17 cellular contexts compared by ENCODE assay signal in genomic region chr13:44806841-44807240, GRCh38.
"Had no signal": no experiment of that assay in that cellular context is flagged by ENCODE, and none has a peak within 500 bp of the region (broad histone marks: within the 10 kb centered on the region; RNA-seq: fewer than 3 reads in every experiment).

No MANE protein-coding gene starts in this region.

- DNase-seq: activated CD4-positive, alpha-beta T cell treated with anti-CD3 and anti-CD28 coated beads, Interleukin-2, amount 10 ng/mL, durations not matched to agents 7 days and 5 days; activated CD4-positive, CD25-positive, alpha-beta regulatory T cell; activated CD8-positive, alpha-beta memory T cell treated with anti-CD3 and anti-CD28 coated beads for 24 hours; activated naive CD4-positive, alpha-beta T cell treated with anti-CD3 and anti-CD28 coated beads, Interleukin-2, amount 50 U/mL, for 16 hours; activated T-cell treated with anti-CD3 and anti-CD28 coated beads for 4 hours; colonic mucosa; effector CD4-positive, alpha-beta T cell; foreskin melanocyte; kidney glomerular epithelial cell; lower lobe of right lung; naive B cell; stimulated activated CD4-positive, alpha-beta T cell treated with anti-CD3 and anti-CD28 coated beads, Interleukin-4, amount 100 ng/mL, for 24 hours; stimulated activated naive CD8-positive, alpha-beta T cell treated with anti-CD3 and anti-CD28 coated beads, Interleukin-15, amount 100 ng/mL, for 72 hours; thyroid gland; uterus had no signal

- H3K27ac Mint-ChIP-seq: activated CD4-positive, alpha-beta T cell treated with anti-CD3 and anti-CD28 coated beads, Interleukin-2, amount 10 ng/mL, durations not matched to agents 7 days and 5 days; activated T-helper 17 cell treated with anti-CD3 and anti-CD28 coated beads, Interleukin-2, amount 50 U/mL, for 72 hours; naive B cell had no signal

- ATAC-seq: activated T-helper 17 cell treated with anti-CD3 and anti-CD28 coated beads, Interleukin-2, amount 50 U/mL, for 72 hours; lower lobe of right lung; stimulated activated naive CD8-positive, alpha-beta T cell treated with anti-CD3 and anti-CD28 coated beads, Interleukin-15, amount 100 ng/mL, for 72 hours had no signal

- H3K27ac ChIP-seq: adrenal gland, colonic mucosa, lower lobe of right lung, thyroid gland, uterus had no signal

- H3K36me3 Mint-ChIP-seq: naive B cell had no signal

- H3K9me3 ChIP-seq: adrenal gland, colonic mucosa, lower lobe of right lung, thyroid gland, uterus had no signal

- H3K4me3 Mint-ChIP-seq: activated CD4-positive, alpha-beta T cell treated with anti-CD3 and anti-CD28 coated beads, Interleukin-2, amount 10 ng/mL, durations not matched to agents 7 days and 5 days; activated T-helper 17 cell treated with anti-CD3 and anti-CD28 coated beads, Interleukin-2, amount 50 U/mL, for 72 hours; naive B cell; stimulated activated naive CD8-positive, alpha-beta T cell treated with anti-CD3 and anti-CD28 coated beads, Interleukin-15, amount 100 ng/mL, for 72 hours had no signal

- H3K4me1 ChIP-seq: colonic mucosa, uterus had no signal

- H3K9me3 Mint-ChIP-seq: activated CD4-positive, alpha-beta T cell treated with anti-CD3 and anti-CD28 coated beads, Interleukin-2, amount 10 ng/mL, durations not matched to agents 7 days and 5 days; activated T-helper 17 cell treated with anti-CD3 and anti-CD28 coated beads, Interleukin-2, amount 50 U/mL, for 72 hours; stimulated activated naive CD8-positive, alpha-beta T cell treated with anti-CD3 and anti-CD28 coated beads, Interleukin-15, amount 100 ng/mL, for 72 hours had no signal

- H3K36me3 ChIP-seq: adrenal gland, colonic mucosa, lower lobe of right lung, thyroid gland, uterus had no signal

- H3K4me1 Mint-ChIP-seq: activated CD4-positive, alpha-beta T cell treated with anti-CD3 and anti-CD28 coated beads, Interleukin-2, amount 10 ng/mL, durations not matched to agents 7 days and 5 days; activated T-helper 17 cell treated with anti-CD3 and anti-CD28 coated beads, Interleukin-2, amount 50 U/mL, for 72 hours; naive B cell; stimulated activated naive CD8-positive, alpha-beta T cell treated with anti-CD3 and anti-CD28 coated beads, Interleukin-15, amount 100 ng/mL, for 72 hours had no signal

- H3K27me3 ChIP-seq: adrenal gland, colonic mucosa, thyroid gland, uterus had no signal

- H3K4me3 ChIP-seq: adrenal gland, colonic mucosa, lower lobe of right lung, thyroid gland, uterus had no signal
